Comparison of ENCODE assay signal across 8 cellular contexts in the genomic region with DNA sequence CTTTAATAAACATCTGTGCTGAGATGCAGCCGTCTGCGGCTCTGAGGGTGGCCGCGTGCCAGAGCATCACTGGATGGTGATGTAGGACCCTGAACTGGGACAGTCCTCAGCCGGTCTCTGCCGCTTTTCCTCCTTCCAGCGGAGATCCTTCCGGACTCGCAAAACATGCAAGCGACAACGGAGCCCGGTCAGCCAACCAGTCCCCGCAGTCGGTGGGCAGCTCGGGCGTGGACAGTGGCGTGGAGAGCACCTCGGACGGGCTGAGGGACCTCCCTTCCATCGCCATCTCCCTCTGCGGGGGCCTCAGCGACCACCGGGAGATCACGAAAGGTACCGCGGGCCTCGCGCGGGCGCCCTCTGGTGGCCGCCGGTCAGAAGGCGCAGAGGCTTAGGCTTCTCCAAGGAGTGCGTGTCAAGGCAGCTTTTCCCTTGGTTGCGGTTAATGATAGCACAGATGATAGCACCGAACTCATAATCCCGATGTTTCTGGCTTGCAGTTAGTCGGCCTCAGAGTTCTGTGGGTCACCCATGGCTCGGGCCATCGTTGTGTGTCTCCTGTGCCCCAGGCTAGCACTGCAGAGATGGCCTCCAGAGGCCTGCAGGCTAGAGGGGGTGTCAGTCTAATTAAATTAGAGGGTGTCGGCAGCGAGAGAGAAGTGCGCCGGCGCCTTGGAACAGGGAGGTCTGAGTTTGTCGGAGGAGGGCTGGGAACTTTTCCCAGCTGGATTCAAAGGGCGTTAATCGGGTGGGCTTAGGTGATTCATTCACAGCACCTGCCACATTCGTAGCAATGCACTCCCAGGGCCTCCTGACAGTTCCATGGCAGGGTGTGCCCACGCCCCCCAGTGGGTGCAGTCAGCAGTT. TPM values are rescaled to one million over a fixed set of nuclear protein-coding genes. Genes with fewer than 3 reads are reported as not detected.
A peak's percentile ranks its signal among the peaks of the same experiment; 100 is the strongest.
DNase-seq lines count a peak whose midpoint lies in the region; ATAC-seq and TF ChIP-seq lines count a peak whose summit lies in the region.

No MANE protein-coding gene starts in this region.

- DNase-seq in DMS114 treated with DMSO at 0.1 percent for 48 hours (lab: John Stamatoyannopoulos, UW; ENCODE audit: unreplicated experiment) (peak; percentile 28), Kasumi-1 (lab: John Stamatoyannopoulos, UW) (peak; percentile 24 to 37), endodermal cell (peak; percentile 92), mesenchymal stem cell (peak; percentile 70), NCI-H748 (lab: John Stamatoyannopoulos, UW; ENCODE audit: unreplicated experiment) (no peak), NCI-H1436 treated with DMSO at 0.1 percent for 48 hours (lab: John Stamatoyannopoulos, UW) (no peak)
- DNase-seq in activated CD8-positive, alpha-beta memory T cell treated with anti-CD3 and anti-CD28 coated beads, Interleukin-2, amount 10 ng/mL, durations not matched to agents 7 days and 5 days = peak; percentile 49
- peak; percentile 72 for DNase-seq in stimulated activated CD8-positive, alpha-beta memory T cell treated with anti-CD3 and anti-CD28 coated beads, Interleukin-4, amount 100 ng/mL, for 48 hours

- H3K27ac Mint-ChIP-seq in activated CD8-positive, alpha-beta memory T cell treated with anti-CD3 and anti-CD28 coated beads, Interleukin-2, amount 10 ng/mL, durations not matched to agents 7 days and 5 days = no peak overlapping the region
- no peak overlapping the region for H3K27ac Mint-ChIP-seq in endodermal cell

- no peak overlapping the region for H3K23ac ChIP-seq in mesenchymal stem cell (ENCODE audit: low read length in 2 of 2)

- H3K4me1 Mint-ChIP-seq in activated CD8-positive, alpha-beta memory T cell treated with anti-CD3 and anti-CD28 coated beads, Interleukin-2, amount 10 ng/mL, durations not matched to agents 7 days and 5 days = no peaks in the 10 kb centered on the region
- H3K4me1 Mint-ChIP-seq in endodermal cell = no peaks in the 10 kb centered on the region

- H3K9me3 Mint-ChIP-seq in activated CD8-positive, alpha-beta memory T cell treated with anti-CD3 and anti-CD28 coated beads, Interleukin-2, amount 10 ng/mL, durations not matched to agents 7 days and 5 days (ENCODE audit: low read depth) = no peaks in the 10 kb centered on the region
- no peaks in the 10 kb centered on the region for H3K9me3 Mint-ChIP-seq in endodermal cell

- no peak overlapping the region for H2BK5ac ChIP-seq in mesenchymal stem cell (ENCODE audit: low read depth, low read length, poor library complexity, severe bottlenecking)

- no peak overlapping the region for H3K14ac ChIP-seq in mesenchymal stem cell (ENCODE audit: low read length in 2 of 2)

- peaks cover 59% of the 10 kb centered on the region for H3K36me3 ChIP-seq in endodermal cell (ENCODE audit: control insufficient read depth, insufficient read depth, low read length)
- peaks cover 56 to 99% of the 10 kb centered on the region in 2 experiments for H3K36me3 ChIP-seq in mesenchymal stem cell (ENCODE audit: control insufficient read depth in 1 of 2, insufficient read depth in 2 of 2, low read depth in 1 of 2, low read length in 2 of 2)

- H3K4me3 Mint-ChIP-seq in activated CD8-positive, alpha-beta memory T cell treated with anti-CD3 and anti-CD28 coated beads, Interleukin-2, amount 10 ng/mL, durations not matched to agents 7 days and 5 days = no peak overlapping the region
- peak overlapping the region; percentile 51 for H3K4me3 Mint-ChIP-seq in endodermal cell

- H3K4me1 ChIP-seq in endodermal cell (ENCODE audit: control insufficient read depth, insufficient read depth, low read length) (no peaks in the 10 kb centered on the region), mesenchymal stem cell (ENCODE audit: control insufficient read depth, insufficient read depth, low read depth, low read length) (peaks cover 6% of the 10 kb centered on the region)

- H3K4me3 ChIP-seq in endodermal cell (ENCODE audit: low read length) (no peak overlapping the region), mesenchymal stem cell (ENCODE audit: insufficient read depth in 1 of 2, low read depth in 1 of 2, low read length in 2 of 2) (peak overlapping the region; percentile 35 to 48)

- peaks cover 7% of the 10 kb centered on the region for H3K79me1 ChIP-seq in mesenchymal stem cell (replicated peaks; ENCODE audit: low read length, poor library complexity, severe bottlenecking)

- peaks cover 68% of the 10 kb centered on the region for H3K36me3 Mint-ChIP-seq in activated CD8-positive, alpha-beta memory T cell treated with anti-CD3 and anti-CD28 coated beads, Interleukin-2, amount 10 ng/mL, durations not matched to agents 7 days and 5 days
- peaks cover 63% of the 10 kb centered on the region for H3K36me3 Mint-ChIP-seq in endodermal cell (ENCODE audit: low read depth)

- H3K27ac ChIP-seq in endodermal cell (ENCODE audit: low read depth, low read length) = no peak overlapping the region
- H3K27ac ChIP-seq in mesenchymal stem cell (ENCODE audit: low read length, poor library complexity, severe bottlenecking) = no peak overlapping the region

- WGBS in endodermal cell (ENCODE audit: insufficient coverage in 1 of 2, insufficient read length in 1 of 2), 2 experiments = 41 to 51% methylated on average over 37 to 50 of the region's 50 CpGs
- 43% methylated on average over 50 of the region's 50 CpGs for WGBS in mesenchymal stem cell

- peak overlapping the region in 1 of 2 experiments; percentile 47 for H2BK12ac ChIP-seq in mesenchymal stem cell (ENCODE audit: low read length in 2 of 2)

- CTCF ChIA-PET in activated CD8-positive, alpha-beta memory T cell treated with anti-CD3 and anti-CD28 coated beads, Interleukin-2, amount 10 ng/mL, durations not matched to agents 7 days and 5 days (lab: Charles Lee) = interaction anchor here (0.6 to 13.1 kb wide), 18 partner anchors 10 to 1077 kb away, joined by 3 to 401 read pairs (median 4); a partner anchor contains a TSS

- TF ChIP-seq CTCF in endodermal cell (conservative IDR thresholded peaks at IDR 0.05) = peak; percentile 99

- H3K9ac ChIP-seq in endodermal cell (ENCODE audit: extremely low read depth, low read length, poor library complexity, severe bottlenecking) = no peak overlapping the region
- peak overlapping the region; percentile 41 for H3K9ac ChIP-seq in mesenchymal stem cell (ENCODE audit: low read length)

- peak overlapping the region; percentile 17 for H2BK15ac ChIP-seq in mesenchymal stem cell (ENCODE audit: low read depth, poor library complexity, severe bottlenecking)

- no peak overlapping the region for H2AK5ac ChIP-seq in mesenchymal stem cell (ENCODE audit: low read length, severe bottlenecking)

- H3K27me3 ChIP-seq in endodermal cell (ENCODE audit: control insufficient read depth, insufficient read depth, low read length, poor library complexity, severe bottlenecking) (no peaks in the 10 kb centered on the region), mesenchymal stem cell (ENCODE audit: control insufficient read depth in 1 of 2, insufficient read depth in 1 of 2, low read length in 2 of 2) (no peaks in the 10 kb centered on the region)

- peak overlapping the region in 1 of 2 experiments; percentile 3 for H3K18ac ChIP-seq in mesenchymal stem cell (ENCODE audit: low read depth in 1 of 2, low read length in 2 of 2)

- ATAC-seq in activated CD8-positive, alpha-beta memory T cell treated with anti-CD3 and anti-CD28 coated beads, Interleukin-2, amount 10 ng/mL, durations not matched to agents 7 days and 5 days = peak; percentile 63

- H2BK120ac ChIP-seq in mesenchymal stem cell (ENCODE audit: low read depth, low read length) = no peak overlapping the region

- H3K27me3 Mint-ChIP-seq in activated CD8-positive, alpha-beta memory T cell treated with anti-CD3 and anti-CD28 coated beads, Interleukin-2, amount 10 ng/mL, durations not matched to agents 7 days and 5 days = no peaks in the 10 kb centered on the region
- peaks cover 6% of the 10 kb centered on the region for H3K27me3 Mint-ChIP-seq in endodermal cell (ENCODE audit: insufficient read depth)

- peak overlapping the region; percentile 80 for H3K4me2 ChIP-seq in mesenchymal stem cell (ENCODE audit: low read length, poor library complexity, severe bottlenecking)

- H4K91ac ChIP-seq in mesenchymal stem cell (ENCODE audit: low read length) = no peak overlapping the region

- H4K8ac ChIP-seq in mesenchymal stem cell (ENCODE audit: low read length) = peak overlapping the region; percentile 76

- peak overlapping the region in 1 of 2 experiments; percentile 28 for H3K4ac ChIP-seq in mesenchymal stem cell (ENCODE audit: low read depth in 1 of 2, low read length in 2 of 2)

- H2AFZ ChIP-seq in mesenchymal stem cell (ENCODE audit: low read depth, low read length) = peak overlapping the region; percentile 18

- H3K9me3 ChIP-seq in endodermal cell (ENCODE audit: control insufficient read depth, low read length) = no peaks in the 10 kb centered on the region
- H3K9me3 ChIP-seq in mesenchymal stem cell (ENCODE audit: control insufficient read depth, low read length) = no peaks in the 10 kb centered on the region

RNA-seq across cellular contexts. Expression of a gene that starts 38.5 kb away (rescaled TPM):
- 10 to 100 TPM; 57.1 to 76.4 TPM for total RNA-seq in activated CD8-positive, alpha-beta memory T cell treated with anti-CD3 and anti-CD28 coated beads, Interleukin-2, amount 10 ng/mL, durations not matched to agents 7 days and 5 days
- total RNA-seq in endodermal cell = 10 to 100 TPM; 23.9 to 24.3 TPM
- polyA plus RNA-seq in endodermal cell (2013, experiment 1 of 2) = 20.8 TPM
- 17.4 TPM for polyA plus RNA-seq in endodermal cell (2013, experiment 2 of 2)
- 42.3 TPM for polyA plus RNA-seq in mesenchymal stem cell (2013, experiment 1 of 2)
- polyA plus RNA-seq in mesenchymal stem cell (2013, experiment 2 of 2) = 40.8 TPM

Comparison
In these comparisons a context has a peak if more than half of its experiments do, and no peak if none do; other contexts are left out.
1. DNase-seq: peak in DMS114 treated with DMSO at 0.1 percent for 48 hours (single experiment), Kasumi-1 (2 of 2), activated CD8-positive, alpha-beta memory T cell treated with anti-CD3 and anti-CD28 coated beads, Interleukin-2, amount 10 ng/mL, durations not matched to agents 7 days and 5 days (single experiment), endodermal cell (single experiment), mesenchymal stem cell (single experiment) and stimulated activated CD8-positive, alpha-beta memory T cell treated with anti-CD3 and anti-CD28 coated beads, Interleukin-4, amount 100 ng/mL, for 48 hours (single experiment); none in NCI-H748 (single experiment) and NCI-H1436 treated with DMSO at 0.1 percent for 48 hours (single experiment).